In the genomic region with DNA sequence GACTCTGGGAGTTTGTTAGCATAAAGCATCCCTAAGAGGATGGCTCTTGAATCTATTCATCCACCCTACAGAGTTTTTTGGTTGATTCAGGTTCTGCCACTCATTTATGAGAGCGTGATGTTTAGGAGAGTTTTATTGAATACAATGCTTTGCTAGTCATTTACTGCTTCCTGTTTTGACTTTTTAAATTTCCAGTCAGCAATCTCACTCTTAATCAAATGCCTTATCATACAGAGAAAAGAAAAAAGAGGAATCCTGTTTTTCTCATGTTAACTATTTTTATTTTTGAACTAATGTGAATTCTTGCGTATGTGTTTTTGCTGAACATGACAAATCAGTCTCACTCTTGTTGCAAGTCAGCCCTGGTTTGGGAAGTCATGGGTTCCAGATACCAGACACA, we compare ENCODE assay signal across 2 cellular contexts.
TF ChIP-seq lines count a peak whose summit lies in the region.

No MANE protein-coding gene starts in this region.

TF ChIP-seq in endothelial cell of umbilical vein, 7 proteins besides CTCF, POLR2A, EP300 and RAD21:
- TF ChIP-seq MYC (IDR thresholded peaks at IDR 0.05; ENCODE audit: low read depth, low read length) (no peak), EZH2 (IDR thresholded peaks at IDR 0.05; ENCODE audit: borderline replicate concordance, low read depth, low read length, severe bottlenecking) (no peak), GATA2 (IDR thresholded peaks at IDR 0.05; ENCODE audit: insufficient read depth, insufficient read length, low read depth, low read length) (no peak), POLR2AphosphoS5 (IDR thresholded peaks at IDR 0.05; ENCODE audit: insufficient read depth, low read depth, low read length) (no peak)
- TF ChIP-seq, protein P1, sequence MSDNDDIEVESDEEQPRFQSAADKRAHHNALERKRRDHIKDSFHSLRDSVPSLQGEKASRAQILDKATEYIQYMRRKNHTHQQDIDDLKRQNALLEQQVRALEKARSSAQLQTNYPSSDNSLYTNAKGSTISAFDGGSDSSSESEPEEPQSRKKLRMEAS (IDR thresholded peaks at IDR 0.05; ENCODE audit: insufficient read depth, insufficient read length), result no peak
TF ChIP-seq in endothelial cell of umbilical vein: peak in this region for 0.

TF ChIP-seq in WTC11, 78 proteins besides CTCF, POLR2A, EP300 and RAD21:
- TF ChIP-seq, protein P2, sequence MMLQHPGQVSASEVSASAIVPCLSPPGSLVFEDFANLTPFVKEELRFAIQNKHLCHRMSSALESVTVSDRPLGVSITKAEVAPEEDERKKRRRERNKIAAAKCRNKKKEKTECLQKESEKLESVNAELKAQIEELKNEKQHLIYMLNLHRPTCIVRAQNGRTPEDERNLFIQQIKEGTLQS (CRISPR knock-in tag; conservative IDR thresholded peaks at IDR 0.05), result no peak
- TF ChIP-seq RORB (CRISPR knock-in tag; IDR thresholded peaks at IDR 0.05) (no peak), ZBTB21 (CRISPR knock-in tag; IDR thresholded peaks at IDR 0.05; ENCODE audit: borderline replicate concordance) (no peak), TEAD4 (CRISPR knock-in tag; IDR thresholded peaks at IDR 0.05) (no peak), GABPB1 (CRISPR knock-in tag; IDR thresholded peaks at IDR 0.05) (no peak), NFYB (CRISPR knock-in tag; conservative IDR thresholded peaks at IDR 0.05; ENCODE audit: low read depth) (no peak), RELA (CRISPR knock-in tag; IDR thresholded peaks at IDR 0.05; ENCODE audit: borderline replicate concordance) (no peak), NR2C2 (CRISPR knock-in tag; IDR thresholded peaks at IDR 0.05) (no peak)
- TF ChIP-seq, protein P3, sequence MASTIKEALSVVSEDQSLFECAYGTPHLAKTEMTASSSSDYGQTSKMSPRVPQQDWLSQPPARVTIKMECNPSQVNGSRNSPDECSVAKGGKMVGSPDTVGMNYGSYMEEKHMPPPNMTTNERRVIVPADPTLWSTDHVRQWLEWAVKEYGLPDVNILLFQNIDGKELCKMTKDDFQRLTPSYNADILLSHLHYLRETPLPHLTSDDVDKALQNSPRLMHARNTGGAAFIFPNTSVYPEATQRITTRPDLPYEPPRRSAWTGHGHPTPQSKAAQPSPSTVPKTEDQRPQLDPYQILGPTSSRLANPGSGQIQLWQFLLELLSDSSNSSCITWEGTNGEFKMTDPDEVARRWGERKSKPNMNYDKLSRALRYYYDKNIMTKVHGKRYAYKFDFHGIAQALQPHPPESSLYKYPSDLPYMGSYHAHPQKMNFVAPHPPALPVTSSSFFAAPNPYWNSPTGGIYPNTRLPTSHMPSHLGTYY (CRISPR knock-in tag; IDR thresholded peaks at IDR 0.05), result no peak
- TF ChIP-seq, protein P4, sequence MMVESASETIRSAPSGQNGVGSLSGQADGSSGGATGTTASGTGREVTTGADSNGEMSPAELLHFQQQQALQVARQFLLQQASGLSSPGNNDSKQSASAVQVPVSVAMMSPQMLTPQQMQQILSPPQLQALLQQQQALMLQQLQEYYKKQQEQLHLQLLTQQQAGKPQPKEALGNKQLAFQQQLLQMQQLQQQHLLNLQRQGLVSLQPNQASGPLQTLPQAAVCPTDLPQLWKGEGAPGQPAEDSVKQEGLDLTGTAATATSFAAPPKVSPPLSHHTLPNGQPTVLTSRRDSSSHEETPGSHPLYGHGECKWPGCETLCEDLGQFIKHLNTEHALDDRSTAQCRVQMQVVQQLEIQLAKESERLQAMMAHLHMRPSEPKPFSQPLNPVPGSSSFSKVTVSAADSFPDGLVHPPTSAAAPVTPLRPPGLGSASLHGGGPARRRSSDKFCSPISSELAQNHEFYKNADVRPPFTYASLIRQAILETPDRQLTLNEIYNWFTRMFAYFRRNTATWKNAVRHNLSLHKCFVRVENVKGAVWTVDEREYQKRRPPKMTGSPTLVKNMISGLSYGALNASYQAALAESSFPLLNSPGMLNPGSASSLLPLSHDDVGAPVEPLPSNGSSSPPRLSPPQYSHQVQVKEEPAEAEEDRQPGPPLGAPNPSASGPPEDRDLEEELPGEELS (CRISPR knock-in tag; IDR thresholded peaks at IDR 0.05), result no peak
TF ChIP-seq in WTC11: peak in this region for 0.
